ENCODE assay signal across 29 cellular contexts in genomic region chr3:108736821-108737220, GRCh38. TPM values are rescaled to one million over a fixed set of nuclear protein-coding genes. Genes with fewer than 3 reads are reported as not detected.
"Had no signal": no experiment of that assay in that cellular context is flagged by ENCODE, and none has a peak within 500 bp of the region (broad histone marks: within the 10 kb centered on the region; RNA-seq: fewer than 3 reads in every experiment).

No MANE protein-coding gene starts in this region.

- H3K4me1 Mint-ChIP-seq: immature natural killer cell; naive thymus-derived CD4-positive, alpha-beta T cell; nephron progenitor cell; stimulated activated naive B cell treated with anti-CD40 and anti-IgM and Interleukin-4, amounts not matched to agents 10 μg/mL and 1 μg/mL and 100 μg/mL, for 72 hours; stimulated activated naive CD8-positive, alpha-beta T cell treated with anti-CD3 and anti-CD28 coated beads, Interleukin-15, amount 100 ng/mL, for 72 hours had no signal

- H3K9me3 Mint-ChIP-seq: nephron progenitor cell; stimulated activated naive B cell treated with anti-CD40 and anti-IgM and Interleukin-4, amounts not matched to agents 10 μg/mL and 1 μg/mL and 100 μg/mL, for 72 hours; stimulated activated naive CD8-positive, alpha-beta T cell treated with anti-CD3 and anti-CD28 coated beads, Interleukin-15, amount 100 ng/mL, for 72 hours had no signal

- H3K4me1 ChIP-seq: esophagus squamous epithelium, parathyroid adenoma, prostate gland, spleen had no signal

- FAIRE-seq: keratinocyte, urothelium cell line had no signal

- H3K27ac Mint-ChIP-seq: immature natural killer cell; naive thymus-derived CD4-positive, alpha-beta T cell; nephron progenitor cell; stimulated activated naive B cell treated with anti-CD40 and anti-IgM and Interleukin-4, amounts not matched to agents 10 μg/mL and 1 μg/mL and 100 μg/mL, for 72 hours; stimulated activated naive CD8-positive, alpha-beta T cell treated with anti-CD3 and anti-CD28 coated beads, Interleukin-15, amount 100 ng/mL, for 72 hours had no signal

- H3K9me3 ChIP-seq: esophagus squamous epithelium, prostate gland, spleen, thoracic aorta had no signal

- H3K27me3 Mint-ChIP-seq: stimulated activated naive CD8-positive, alpha-beta T cell treated with anti-CD3 and anti-CD28 coated beads, Interleukin-15, amount 100 ng/mL, for 72 hours had no signal

- H3K27ac ChIP-seq: coronary artery, esophagus squamous epithelium, parathyroid adenoma, prostate gland, spleen, thoracic aorta had no signal

- H3K36me3 Mint-ChIP-seq: stimulated activated naive B cell treated with anti-CD40 and anti-IgM and Interleukin-4, amounts not matched to agents 10 μg/mL and 1 μg/mL and 100 μg/mL, for 72 hours had no signal

- ATAC-seq: left ventricle myocardium superior; naive thymus-derived CD4-positive, alpha-beta T cell; sciatic nerve; stimulated activated naive B cell treated with anti-CD40 and anti-IgM and Interleukin-4, amounts not matched to agents 10 μg/mL and 1 μg/mL and 100 μg/mL, for 72 hours; stimulated activated naive CD8-positive, alpha-beta T cell treated with anti-CD3 and anti-CD28 coated beads, Interleukin-15, amount 100 ng/mL, for 72 hours had no signal

- H3K36me3 ChIP-seq: esophagus squamous epithelium, prostate gland, spleen, thoracic aorta had no signal

- H3K4me3 Mint-ChIP-seq: immature natural killer cell; naive thymus-derived CD4-positive, alpha-beta T cell; nephron progenitor cell; stimulated activated naive B cell treated with anti-CD40 and anti-IgM and Interleukin-4, amounts not matched to agents 10 μg/mL and 1 μg/mL and 100 μg/mL, for 72 hours; stimulated activated naive CD8-positive, alpha-beta T cell treated with anti-CD3 and anti-CD28 coated beads, Interleukin-15, amount 100 ng/mL, for 72 hours had no signal

- H3K27me3 ChIP-seq: esophagus squamous epithelium had no signal

- DNase-seq: effector CD4-positive, alpha-beta T cell; esophagus squamous epithelium; foreskin fibroblast; immature natural killer cell; left ventricle myocardium superior; mesendoderm; naive thymus-derived CD4-positive, alpha-beta T cell; nephron progenitor cell; retina; spleen; stimulated activated CD4-positive, alpha-beta T cell treated with anti-CD3 and anti-CD28 coated beads, Interleukin-15, amount 100 ng/mL, for 24 hours; stimulated activated CD4-positive, alpha-beta T cell treated with anti-CD3 and anti-CD28 coated beads, Interleukin-1b, Interleukin-23, amount 100 ng/mL, for 48 hours; stimulated activated CD4-positive, alpha-beta T cell treated with anti-CD3 and anti-CD28 coated beads, Interleukin-4, amount 100 ng/mL, for 4 hours; stimulated activated naive B cell treated with anti-CD40 and anti-IgM and Interleukin-4, amounts not matched to agents 10 μg/mL and 1 μg/mL and 100 μg/mL, for 72 hours; stimulated activated naive CD8-positive, alpha-beta T cell treated with anti-CD3 and anti-CD28 coated beads, Interleukin-15, amount 100 ng/mL, for 72 hours had no signal

- H3K4me3 ChIP-seq: coronary artery, esophagus squamous epithelium, lung, prostate gland, spleen, thoracic aorta had no signal

RNA-seq across cellular contexts. Expression of gene RETNLB, which starts 20.4 kb away (rescaled TPM):
- total RNA-seq: chondrocyte; dermis microvascular lymphatic vessel endothelial cell; esophagus squamous epithelium; left ventricle myocardium superior; lung; mononuclear cell; naive thymus-derived CD4-positive, alpha-beta T cell; omental fat pad; prostate gland; sciatic nerve; skeletal muscle tissue; spleen; subcutaneous adipose tissue; thoracic aorta had no signal
